In genomic region chr11:1670928-1671371, GRCh38 we compare ENCODE assay signal across 22 cellular contexts. TPM values are rescaled to one million over a fixed set of nuclear protein-coding genes. Genes with fewer than 3 reads are reported as not detected.
"Had no signal": no experiment of that assay in that cellular context is flagged by ENCODE, and none has a peak within 500 bp of the region (broad histone marks: within the 10 kb centered on the region; RNA-seq: fewer than 3 reads in every experiment).

No MANE protein-coding gene starts in this region.

- ATAC-seq: activated naive CD8-positive, alpha-beta T cell treated with anti-CD3 and anti-CD28 coated beads, Interleukin-2, amount 50 U/mL, for 24 hours; stimulated activated naive CD8-positive, alpha-beta T cell treated with anti-CD3 and anti-CD28 coated beads, Interleukin-15, amount 100 ng/mL, for 72 hours; upper lobe of right lung had no signal

- H3K4me3 Mint-ChIP-seq: activated CD4-positive, alpha-beta T cell treated with anti-CD3 and anti-CD28 coated beads, Interleukin-2, amount 10 ng/mL, durations not matched to agents 24 days and 14 days; activated naive CD4-positive, alpha-beta T cell treated with anti-CD3 and anti-CD28 coated beads for 36 hours; activated naive CD8-positive, alpha-beta T cell treated with anti-CD3 and anti-CD28 coated beads, Interleukin-2, amount 50 U/mL, for 24 hours; nephron progenitor cell; T-helper 2 cell treated with Interferon-gamma antibody and Interleukin-4, amounts not matched to agents 5 μg/mL and 100 μg/mL, for 36 hours had no signal

- H3K27ac Mint-ChIP-seq: activated naive CD4-positive, alpha-beta T cell treated with anti-CD3 and anti-CD28 coated beads for 36 hours; activated naive CD8-positive, alpha-beta T cell treated with anti-CD3 and anti-CD28 coated beads, Interleukin-2, amount 50 U/mL, for 24 hours; activated T-helper 2 cell treated with anti-CD3 and anti-CD28 coated beads, Interferon-gamma antibody, Interleukin-2, Interleukin-4, amounts not matched to agents 10 μg/mL and 5 μg/mL and 100 μg/mL, durations not matched to agents 14 hours and 24 hours and 36 hours; nephron progenitor cell had no signal

- H3K27me3 ChIP-seq: ascending aorta had no signal

- H3K4me1 ChIP-seq: ascending aorta, breast epithelium, sigmoid colon, upper lobe of right lung had no signal

- H3K4me3 ChIP-seq: ascending aorta, breast epithelium, sigmoid colon, spleen, upper lobe of right lung had no signal

- DNase-seq: activated CD4-positive, alpha-beta T cell treated with anti-CD3 and anti-CD28 coated beads, Interleukin-2, amount 10 ng/mL, durations not matched to agents 24 days and 14 days; activated CD4-positive, CD25-positive, alpha-beta regulatory T cell; activated CD8-positive, alpha-beta memory T cell treated with anti-CD3 and anti-CD28 coated beads for 24 hours; activated naive CD4-positive, alpha-beta T cell treated with anti-CD3 and anti-CD28 coated beads for 36 hours; activated naive CD8-positive, alpha-beta T cell treated with anti-CD3 and anti-CD28 coated beads, Interleukin-2, amount 50 U/mL, for 24 hours; islet precursor cell; mesendoderm; nephron progenitor cell; spleen; stimulated activated naive CD8-positive, alpha-beta T cell treated with anti-CD3 and anti-CD28 coated beads, Interleukin-15, amount 100 ng/mL, for 72 hours; upper lobe of right lung had no signal

- H3K9me3 ChIP-seq: ascending aorta, breast epithelium, sigmoid colon, spleen, upper lobe of right lung had no signal

- H3K27ac ChIP-seq: ascending aorta, breast epithelium, sigmoid colon, upper lobe of right lung had no signal

- H3K36me3 ChIP-seq: ascending aorta, breast epithelium, sigmoid colon, spleen, upper lobe of right lung had no signal

- H3K4me1 Mint-ChIP-seq: activated CD4-positive, alpha-beta T cell treated with anti-CD3 and anti-CD28 coated beads, Interleukin-2, amount 10 ng/mL, durations not matched to agents 24 days and 14 days had no signal

- H3K9me3 Mint-ChIP-seq: activated CD4-positive, alpha-beta T cell treated with anti-CD3 and anti-CD28 coated beads, Interleukin-2, amount 10 ng/mL, durations not matched to agents 24 days and 14 days; activated naive CD4-positive, alpha-beta T cell treated with anti-CD3 and anti-CD28 coated beads for 36 hours; activated naive CD8-positive, alpha-beta T cell treated with anti-CD3 and anti-CD28 coated beads, Interleukin-2, amount 50 U/mL, for 24 hours; stimulated activated naive CD8-positive, alpha-beta T cell treated with anti-CD3 and anti-CD28 coated beads, Interleukin-15, amount 100 ng/mL, for 72 hours; T-helper 2 cell treated with Interferon-gamma antibody and Interleukin-4, amounts not matched to agents 5 μg/mL and 100 μg/mL, for 36 hours had no signal

RNA-seq across cellular contexts. Expression of gene KRTAP5-6, which starts 26.0 kb away (rescaled TPM):
- total RNA-seq: activated CD4-positive, alpha-beta T cell treated with anti-CD3 and anti-CD28 coated beads, Interleukin-2, amount 10 ng/mL, durations not matched to agents 24 days and 14 days; activated naive CD4-positive, alpha-beta T cell treated with anti-CD3 and anti-CD28 coated beads for 36 hours; activated T-helper 2 cell treated with anti-CD3 and anti-CD28 coated beads, Interferon-gamma antibody, Interleukin-2, Interleukin-4, amounts not matched to agents 10 μg/mL and 5 μg/mL and 100 μg/mL, durations not matched to agents 14 hours and 24 hours and 36 hours; ascending aorta; breast epithelium; cerebellum; osteoblast; pulmonary artery endothelial cell; sigmoid colon; spleen; temporal lobe; upper lobe of right lung had no signal
- polyA plus RNA-seq: esophagus, sigmoid colon, spleen had no signal

RNA-seq across cellular contexts. Expression of gene KRTAP5-5, which starts 41.4 kb away (rescaled TPM):
- total RNA-seq: activated CD4-positive, alpha-beta T cell treated with anti-CD3 and anti-CD28 coated beads, Interleukin-2, amount 10 ng/mL, durations not matched to agents 24 days and 14 days; activated naive CD4-positive, alpha-beta T cell treated with anti-CD3 and anti-CD28 coated beads for 36 hours; activated T-helper 2 cell treated with anti-CD3 and anti-CD28 coated beads, Interferon-gamma antibody, Interleukin-2, Interleukin-4, amounts not matched to agents 10 μg/mL and 5 μg/mL and 100 μg/mL, durations not matched to agents 14 hours and 24 hours and 36 hours; ascending aorta; breast epithelium; cerebellum; dermis microvascular lymphatic vessel endothelial cell; osteoblast; pulmonary artery endothelial cell; sigmoid colon; spleen; temporal lobe; upper lobe of right lung had no signal
- polyA plus RNA-seq: esophagus, spleen had no signal

RNA-seq across cellular contexts. Expression of gene KRTAP5-4, which starts 49.0 kb away (rescaled TPM):
- total RNA-seq: activated CD4-positive, alpha-beta T cell treated with anti-CD3 and anti-CD28 coated beads, Interleukin-2, amount 10 ng/mL, durations not matched to agents 24 days and 14 days; activated naive CD4-positive, alpha-beta T cell treated with anti-CD3 and anti-CD28 coated beads for 36 hours; activated T-helper 2 cell treated with anti-CD3 and anti-CD28 coated beads, Interferon-gamma antibody, Interleukin-2, Interleukin-4, amounts not matched to agents 10 μg/mL and 5 μg/mL and 100 μg/mL, durations not matched to agents 14 hours and 24 hours and 36 hours; ascending aorta; breast epithelium; cerebellum; dermis microvascular lymphatic vessel endothelial cell; osteoblast; pulmonary artery endothelial cell; sigmoid colon; spleen; upper lobe of right lung had no signal
- polyA plus RNA-seq: esophagus, sigmoid colon, spleen had no signal
